ENCODE assay signal across 1 cellular context in the genomic region with DNA sequence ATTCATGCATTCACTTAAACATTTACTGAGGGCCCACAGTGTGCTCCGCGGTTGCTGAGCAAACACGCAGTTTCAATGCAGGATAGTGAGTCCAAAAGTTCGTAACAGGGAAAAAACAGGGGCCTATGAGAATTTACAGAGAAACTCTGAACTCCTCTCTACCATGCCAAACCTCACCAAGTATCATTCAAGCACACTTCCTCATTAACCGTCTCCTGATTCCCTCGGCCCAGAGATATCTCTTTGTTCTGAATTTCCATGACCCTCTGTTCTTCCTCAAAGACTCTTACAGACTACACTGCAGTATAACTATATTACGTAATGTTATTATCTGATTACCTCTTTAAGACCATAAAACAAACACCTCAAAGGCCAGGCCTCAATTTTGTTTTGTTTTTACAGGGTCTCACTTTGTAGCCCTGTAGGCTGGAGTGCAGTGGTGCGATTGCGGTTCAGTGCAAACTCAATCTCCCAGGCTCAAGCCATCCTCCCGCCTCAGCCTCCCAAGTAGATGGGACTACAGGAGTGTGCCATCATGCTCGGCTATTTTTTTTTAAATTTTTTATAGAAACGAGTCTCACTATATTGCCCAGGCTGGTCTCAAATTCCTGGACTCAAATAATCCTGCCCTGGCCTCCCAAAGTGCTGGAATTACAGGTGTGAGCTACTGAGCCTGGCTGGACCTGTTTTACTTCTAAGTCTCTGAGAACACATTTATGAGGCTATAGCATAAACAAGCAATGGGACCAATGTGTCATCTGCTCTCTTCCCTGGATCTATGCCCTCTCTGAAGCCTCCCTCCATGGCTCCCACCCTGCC.
A peak's percentile ranks its signal among the peaks of the same experiment; 100 is the strongest.
TF ChIP-seq lines count a peak whose summit lies in the region.

No MANE protein-coding gene starts in this region.

TF ChIP-seq in GM12878, 131 proteins besides CTCF, POLR2A, EP300 and RAD21:
- TF ChIP-seq ATF7 (IDR thresholded peaks at IDR 0.05; ENCODE audit: low read depth), result peak; percentile 70
- no peak for TF ChIP-seq KDM1A (IDR thresholded peaks at IDR 0.05; ENCODE audit: borderline replicate concordance)
- TF ChIP-seq ESRRA (IDR thresholded peaks at IDR 0.05; ENCODE audit: low read length), result no peak
- TF ChIP-seq, protein P1, sequence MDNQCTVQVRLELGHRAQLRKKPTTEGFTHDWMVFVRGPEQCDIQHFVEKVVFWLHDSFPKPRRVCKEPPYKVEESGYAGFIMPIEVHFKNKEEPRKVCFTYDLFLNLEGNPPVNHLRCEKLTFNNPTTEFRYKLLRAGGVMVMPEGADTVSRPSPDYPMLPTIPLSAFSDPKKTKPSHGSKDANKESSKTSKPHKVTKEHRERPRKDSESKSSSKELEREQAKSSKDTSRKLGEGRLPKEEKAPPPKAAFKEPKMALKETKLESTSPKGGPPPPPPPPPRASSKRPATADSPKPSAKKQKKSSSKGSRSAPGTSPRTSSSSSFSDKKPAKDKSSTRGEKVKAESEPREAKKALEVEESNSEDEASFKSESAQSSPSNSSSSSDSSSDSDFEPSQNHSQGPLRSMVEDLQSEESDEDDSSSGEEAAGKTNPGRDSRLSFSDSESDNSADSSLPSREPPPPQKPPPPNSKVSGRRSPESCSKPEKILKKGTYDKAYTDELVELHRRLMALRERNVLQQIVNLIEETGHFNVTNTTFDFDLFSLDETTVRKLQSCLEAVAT (IDR thresholded peaks at IDR 0.05), result no peak
- TF ChIP-seq HCFC1 (IDR thresholded peaks at IDR 0.05; ENCODE audit: low read length), result no peak
- no peak for TF ChIP-seq NR2C1 (IDR thresholded peaks at IDR 0.05)
- no peak for TF ChIP-seq YY1 (IDR thresholded peaks at IDR 0.05; ENCODE audit: low read depth, low read length)
- TF ChIP-seq IKZF2 (IDR thresholded peaks at IDR 0.05), result peak; percentile 8 to 17; a peak in 1 of 4 replicates
- peak; percentile 31; the same call in 1 of the 2 replicates for TF ChIP-seq NBN (IDR thresholded peaks at IDR 0.05)
- TF ChIP-seq SPI1 (IDR thresholded peaks at IDR 0.05; ENCODE audit: borderline replicate concordance, insufficient read depth, low read depth, low read length), result peak; percentile 80
- no peak for TF ChIP-seq TCF3 (IDR thresholded peaks at IDR 0.05; ENCODE audit: borderline replicate concordance, insufficient read depth, low read depth, low read length)
- no peak for TF ChIP-seq WRNIP1 (IDR thresholded peaks at IDR 0.05; ENCODE audit: borderline replicate concordance, low read depth, low read length)
- TF ChIP-seq, protein P2, sequence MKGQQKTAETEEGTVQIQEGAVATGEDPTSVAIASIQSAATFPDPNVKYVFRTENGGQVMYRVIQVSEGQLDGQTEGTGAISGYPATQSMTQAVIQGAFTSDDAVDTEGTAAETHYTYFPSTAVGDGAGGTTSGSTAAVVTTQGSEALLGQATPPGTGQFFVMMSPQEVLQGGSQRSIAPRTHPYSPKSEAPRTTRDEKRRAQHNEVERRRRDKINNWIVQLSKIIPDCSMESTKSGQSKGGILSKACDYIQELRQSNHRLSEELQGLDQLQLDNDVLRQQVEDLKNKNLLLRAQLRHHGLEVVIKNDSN (IDR thresholded peaks at IDR 0.05; ENCODE audit: borderline replicate concordance, extremely low read length, insufficient read depth, low read depth, low read length), result no peak
- TF ChIP-seq MXI1 (IDR thresholded peaks at IDR 0.05; ENCODE audit: low read depth, low read length), result peak; percentile 19; the same call in 1 of the 2 replicates
- no peak for TF ChIP-seq BRCA1 (IDR thresholded peaks at IDR 0.05; ENCODE audit: low read depth, low read length)
- no peak for TF ChIP-seq YBX1 (IDR thresholded peaks at IDR 0.05)
- TF ChIP-seq, protein P3, sequence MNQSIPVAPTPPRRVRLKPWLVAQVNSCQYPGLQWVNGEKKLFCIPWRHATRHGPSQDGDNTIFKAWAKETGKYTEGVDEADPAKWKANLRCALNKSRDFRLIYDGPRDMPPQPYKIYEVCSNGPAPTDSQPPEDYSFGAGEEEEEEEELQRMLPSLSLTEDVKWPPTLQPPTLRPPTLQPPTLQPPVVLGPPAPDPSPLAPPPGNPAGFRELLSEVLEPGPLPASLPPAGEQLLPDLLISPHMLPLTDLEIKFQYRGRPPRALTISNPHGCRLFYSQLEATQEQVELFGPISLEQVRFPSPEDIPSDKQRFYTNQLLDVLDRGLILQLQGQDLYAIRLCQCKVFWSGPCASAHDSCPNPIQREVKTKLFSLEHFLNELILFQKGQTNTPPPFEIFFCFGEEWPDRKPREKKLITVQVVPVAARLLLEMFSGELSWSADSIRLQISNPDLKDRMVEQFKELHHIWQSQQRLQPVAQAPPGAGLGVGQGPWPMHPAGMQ (IDR thresholded peaks at IDR 0.05; ENCODE audit: borderline replicate concordance), result no peak
- TF ChIP-seq MTA3 (IDR thresholded peaks at IDR 0.05; ENCODE audit: borderline replicate concordance, low read length), result no peak
- TF ChIP-seq TCF12 (IDR thresholded peaks at IDR 0.05; ENCODE audit: low read depth, low read length), result no peak
